Comparison of ENCODE assay signal across 20 cellular contexts in the genomic region with DNA sequence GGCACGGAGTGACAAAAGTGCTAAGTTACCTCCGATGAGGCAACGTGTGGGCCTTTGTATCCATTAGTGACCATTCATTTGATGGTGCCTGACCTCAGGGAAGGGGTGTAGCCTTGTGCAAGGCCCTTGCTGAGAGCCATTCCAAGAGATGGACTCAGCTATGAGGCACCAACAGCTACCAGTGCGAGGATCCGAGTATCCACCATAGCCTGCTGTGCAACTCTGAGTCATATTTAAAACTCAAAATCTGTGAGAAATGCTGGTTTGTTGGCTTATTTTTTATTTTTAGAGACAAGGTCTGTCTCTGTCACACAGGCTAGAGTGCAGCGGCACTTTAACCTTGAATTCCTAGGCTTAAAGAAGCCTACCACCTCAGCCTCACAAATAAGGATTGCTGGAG. TPM values are rescaled to one million over a fixed set of nuclear protein-coding genes. Genes with fewer than 3 reads are reported as not detected.
DNase-seq lines count a peak whose midpoint lies in the region; ATAC-seq, FAIRE-seq and TF ChIP-seq lines count a peak whose summit lies in the region.
"Had no signal": no experiment of that assay in that cellular context is flagged by ENCODE, and none has a peak within 500 bp of the region (broad histone marks: within the 10 kb centered on the region; RNA-seq: fewer than 3 reads in every experiment).

No MANE protein-coding gene starts in this region.

- H3K27ac ChIP-seq in HepG2 (ENCODE audit: extremely low read length, insufficient read depth, low read length) (no peak overlapping the region), right lobe of liver (no peak overlapping the region), SJCRH30 (peak overlapping the region; percentile 94), foreskin keratinocyte (no peak overlapping the region), thymus (ENCODE audit: low read depth) (peak overlapping the region; percentile 36)
- H3K27ac ChIP-seq: colonic mucosa, suprapubic skin, VCaP had no signal

- no peaks in the 10 kb centered on the region; a peak in 1 of 5 replicates for H3K27me3 ChIP-seq in HepG2 (ENCODE audit: control insufficient read depth in 1 of 2, insufficient read depth in 2 of 2, low read length in 2 of 2)
- H3K27me3 ChIP-seq in right lobe of liver: no peaks in the 10 kb centered on the region
- H3K27me3 ChIP-seq in SJCRH30: no peaks in the 10 kb centered on the region
- H3K27me3 ChIP-seq in foreskin keratinocyte: no peaks in the 10 kb centered on the region
- H3K27me3 ChIP-seq in thymus (ENCODE audit: control insufficient read depth, insufficient read depth): no peaks in the 10 kb centered on the region
- H3K27me3 ChIP-seq: colonic mucosa, suprapubic skin had no signal

- no peak for TF ChIP-seq POLR2A in HepG2 (IDR thresholded peaks at IDR 0.05; ENCODE audit: insufficient read depth in 1 of 2, low read depth in 2 of 2, low read length in 2 of 2)
- no peak for TF ChIP-seq POLR2A in right lobe of liver (IDR thresholded peaks at IDR 0.05)

- ATAC-seq in HepG2 (peak; percentile 60), right lobe of liver (no peak), foreskin keratinocyte (peak; percentile 29)
- ATAC-seq: activated CD8-positive, alpha-beta T cell treated with anti-CD3 and anti-CD28 coated beads for 36 hours; left lobe of liver had no signal

- BruUV-seq in HepG2 (replicated peaks; lab: Mats Ljungman, UMichigan): no TSS peak

- H2AFZ ChIP-seq in HepG2 (ENCODE audit: low read length): no peak overlapping the region

- CTCF ChIA-PET in HepG2 (lab: Yijun Ruan, JAX; ENCODE audit: low intra/inter-chr PET ratio, low total read pairs): no interaction called here

- no peaks in the 10 kb centered on the region for H3K79me2 ChIP-seq in HepG2 (ENCODE audit: insufficient read depth, low read length)

- no peaks in the 10 kb centered on the region for H4K20me1 ChIP-seq in HepG2 (ENCODE audit: insufficient read depth, low read length)

- H3K4me2 ChIP-seq in HepG2 (ENCODE audit: low read depth, low read length): no peak overlapping the region

- POLR2A ChIA-PET in HepG2 (lab: Yijun Ruan, JAX): no interaction called here

- peaks cover 25% of the 10 kb centered on the region for H3K4me1 ChIP-seq in HepG2 (ENCODE audit: insufficient read depth, low read length)
- no peaks in the 10 kb centered on the region for H3K4me1 ChIP-seq in right lobe of liver
- peaks cover 70% of the 10 kb centered on the region for H3K4me1 ChIP-seq in SJCRH30
- peaks cover 25% of the 10 kb centered on the region for H3K4me1 ChIP-seq in foreskin keratinocyte
- H3K4me1 ChIP-seq in thymus (ENCODE audit: control insufficient read depth, insufficient read depth, low read length): peaks cover 9% of the 10 kb centered on the region
- H3K4me1 ChIP-seq: colonic mucosa had no signal

- intact Hi-C loops in HepG2 (cut with micrococcal nuclease; ENCODE audit: unreplicated experiment) (no loop called here), right lobe of liver (cut with DNase I) (no loop called here), posterior vena cava (cut with DNase I) (no loop called here)

- WGBS in HepG2 (ENCODE audit: low lambda C conversion rate): 9% methylated on average over 3 of the region's 6 CpGs
- WGBS in right lobe of liver (ENCODE audit: insufficient coverage, low coverage, low lambda C conversion rate, missing lambda C conversion rate): 100% methylated on average over 1 of the region's 6 CpGs
- 98% methylated on average over 6 of the region's 6 CpGs for WGBS in thymus

- FAIRE-seq in HepG2 (lab: Jason Lieb, UNC): no peak
- FAIRE-seq: frontal cortex had no signal

- no peak for TF ChIP-seq CTCF in HepG2 (CRISPR knock-in tag; IDR thresholded peaks at IDR 0.05)
- no peak for TF ChIP-seq CTCF in right lobe of liver (IDR thresholded peaks at IDR 0.05)
- no peak for TF ChIP-seq CTCF in foreskin keratinocyte (conservative IDR thresholded peaks at IDR 0.05)

- TF ChIP-seq RAD21 in HepG2 (CRISPR knock-in tag; IDR thresholded peaks at IDR 0.05): no peak

- H3K36me3 ChIP-seq in HepG2 (replicated peaks in 1 of 2; ENCODE audit: control insufficient read depth in 1 of 2, insufficient read depth in 2 of 2, low read length in 2 of 2): no peaks in the 10 kb centered on the region
- H3K36me3 ChIP-seq in right lobe of liver: no peaks in the 10 kb centered on the region
- no peaks in the 10 kb centered on the region for H3K36me3 ChIP-seq in SJCRH30
- no peaks in the 10 kb centered on the region for H3K36me3 ChIP-seq in thymus (ENCODE audit: control insufficient read depth, insufficient read depth)
- H3K36me3 ChIP-seq: colonic mucosa, suprapubic skin had no signal

- no peak for TF ChIP-seq EP300 in HepG2 (IDR thresholded peaks at IDR 0.05; ENCODE audit: low read depth in 2 of 2, low read length in 2 of 2)
- no peak for TF ChIP-seq EP300 in HepG2 (CRISPR knock-in tag; IDR thresholded peaks at IDR 0.05; ENCODE audit: borderline replicate concordance)

- no peak for DNase-seq in HepG2 (ENCODE audit: low spot score)
- no peak for DNase-seq in right lobe of liver
- DNase-seq in SJCRH30: peak in 1 of 2 experiments; percentile 26
- peak in 1 of 2 donors; percentile 33 for DNase-seq in foreskin keratinocyte
- no peak for DNase-seq in posterior vena cava (ENCODE audit: low spot score)
- DNase-seq in HuH-7 (ENCODE audit: low spot score): no peak
- no peak for DNase-seq in GF-D8 (lab: John Stamatoyannopoulos, UW)
- DNase-seq: activated CD8-positive, alpha-beta T cell treated with anti-CD3 and anti-CD28 coated beads for 36 hours; aorta; colonic mucosa; KBM-7; NCI-H1105 treated with DMSO at 0.1 percent for 48 hours; NCI-H748 treated with DMSO at 0.1 percent for 48 hours; stimulated activated CD4-positive, alpha-beta T cell treated with anti-CD3 and anti-CD28 coated beads, Interleukin-4, amount 100 ng/mL, for 4 hours; stimulated activated CD8-positive, alpha-beta memory T cell treated with anti-CD3 and anti-CD28 coated beads, Interleukin-4, amount 100 ng/mL, for 48 hours had no signal

- H3K9ac ChIP-seq in HepG2 (ENCODE audit: insufficient read depth, low read depth, low read length): no peak overlapping the region

- in situ Hi-C loops in HepG2 (cut with HindIII; ENCODE audit: extremely low pct_ligation_motif_present, low pct_unique_long_range_greater_than_20kb): no loop called here

- H3K9me3 ChIP-seq in HepG2 (ENCODE audit: low read length): no peaks in the 10 kb centered on the region
- H3K9me3 ChIP-seq in right lobe of liver: no peaks in the 10 kb centered on the region
- no peaks in the 10 kb centered on the region for H3K9me3 ChIP-seq in SJCRH30 (replicated peaks)
- H3K9me3 ChIP-seq in thymus (ENCODE audit: control insufficient read depth): no peaks in the 10 kb centered on the region
- H3K9me3 ChIP-seq: colonic mucosa, suprapubic skin had no signal

- no peak overlapping the region for H3K4me3 ChIP-seq in HepG2 (replicated peaks in 1 of 3; ENCODE audit: insufficient read depth in 1 of 3, low read depth in 2 of 3, low read length in 3 of 3)
- H3K4me3 ChIP-seq in right lobe of liver: no peak overlapping the region
- no peak overlapping the region for H3K4me3 ChIP-seq in SJCRH30
- no peak overlapping the region for H3K4me3 ChIP-seq in thymus (ENCODE audit: low read length)
- H3K4me3 ChIP-seq: colonic mucosa, suprapubic skin had no signal

TF ChIP-seq in HepG2, 621 proteins besides CTCF, POLR2A, EP300 and RAD21:
- TF ChIP-seq, protein P1, sequence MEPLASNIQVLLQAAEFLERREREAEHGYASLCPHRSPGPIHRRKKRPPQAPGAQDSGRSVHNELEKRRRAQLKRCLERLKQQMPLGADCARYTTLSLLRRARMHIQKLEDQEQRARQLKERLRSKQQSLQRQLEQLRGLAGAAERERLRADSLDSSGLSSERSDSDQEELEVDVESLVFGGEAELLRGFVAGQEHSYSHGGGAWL (CRISPR knock-in tag; IDR thresholded peaks at IDR 0.05): no peak
- TF ChIP-seq ZNF136 (CRISPR knock-in tag; IDR thresholded peaks at IDR 0.05; ENCODE audit: low read depth): no peak
- TF ChIP-seq, protein P2, sequence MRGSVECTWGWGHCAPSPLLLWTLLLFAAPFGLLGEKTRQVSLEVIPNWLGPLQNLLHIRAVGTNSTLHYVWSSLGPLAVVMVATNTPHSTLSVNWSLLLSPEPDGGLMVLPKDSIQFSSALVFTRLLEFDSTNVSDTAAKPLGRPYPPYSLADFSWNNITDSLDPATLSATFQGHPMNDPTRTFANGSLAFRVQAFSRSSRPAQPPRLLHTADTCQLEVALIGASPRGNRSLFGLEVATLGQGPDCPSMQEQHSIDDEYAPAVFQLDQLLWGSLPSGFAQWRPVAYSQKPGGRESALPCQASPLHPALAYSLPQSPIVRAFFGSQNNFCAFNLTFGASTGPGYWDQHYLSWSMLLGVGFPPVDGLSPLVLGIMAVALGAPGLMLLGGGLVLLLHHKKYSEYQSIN (CRISPR knock-in tag; IDR thresholded peaks at IDR 0.05; ENCODE audit: borderline replicate concordance): no peak

RNA-seq across cellular contexts. Expression of a gene that starts 25.1 kb away (rescaled TPM):
- total RNA-seq in HepG2 (2016; rRNA removed; fragmentation: Illumina TruSeq; extraction: Trizol) (31.1 and 55.4 TPM in 2 replicates), right lobe of liver (100 to 1,000 TPM in 3 of 6 experiments, 10 to 100 TPM in 3; 72.0 to 115 (median 93.1) TPM), foreskin keratinocyte (97.5 and 100 TPM in 2 replicates), posterior vena cava (100 to 1,000 TPM; 159 to 199 TPM)
- 6.9 and 7.5 TPM in 2 replicates for total RNA-seq in HepG2 (2016; cell fraction: cytosol; rRNA removed; fragmentation: Illumina TruSeq; extraction: Trizol; ENCODE audit: low read depth)
- total RNA-seq in HepG2 (2016; cell fraction: insoluble cytoplasmic fraction; rRNA removed; fragmentation: Illumina TruSeq; extraction: Trizol): 30.0 and 49.7 TPM in 2 replicates
- total RNA-seq in HepG2 (2016; cell fraction: membrane; rRNA removed; fragmentation: Illumina TruSeq; extraction: Trizol): 13.9 and 14.6 TPM in 2 replicates
- total RNA-seq in HepG2 (2016; cell fraction: nucleus; rRNA removed; fragmentation: Illumina TruSeq; extraction: Trizol): 64.2 and 67.8 TPM in 2 replicates
- polyA plus RNA-seq in HepG2 (2011; rRNA removed) (54.8 and 63.6 TPM in 2 replicates), foreskin keratinocyte (9.0 and 13.1 TPM in 2 replicates), thymus (26.3 TPM)
- polyA plus RNA-seq in HepG2 (2011; cell fraction: cytosol; rRNA removed): 42.4 and 52.8 TPM in 2 replicates
- 73.1 and 75.6 TPM in 2 replicates for polyA plus RNA-seq in HepG2 (2011; cell fraction: nucleus; rRNA removed)
- polyA plus RNA-seq in HepG2 (2012): 62.3 and 73.2 TPM in 2 replicates
- polyA plus RNA-seq in HepG2 (2016; cell fraction: cytosol; fragmentation: Illumina TruSeq; extraction: Trizol; ENCODE audit: low read depth): 0.92 and 0.94 TPM in 2 replicates
- 35.7 and 39.9 TPM in 2 replicates for polyA plus RNA-seq in HepG2 (2016; cell fraction: insoluble cytoplasmic fraction; fragmentation: Illumina TruSeq; extraction: Trizol; ENCODE audit: low read depth)
- 2.2 and 4.7 TPM in 2 replicates for polyA plus RNA-seq in HepG2 (2016; cell fraction: membrane; fragmentation: Illumina TruSeq; extraction: Trizol; ENCODE audit: low read depth)
- polyA plus RNA-seq in HepG2 (2016; cell fraction: nucleus; fragmentation: Illumina TruSeq; extraction: Trizol; ENCODE audit: insufficient read depth, low read depth): 39.9 and 51.6 TPM in 2 replicates
- polyA minus RNA-seq in HepG2 (2011; rRNA and poly(A)+ RNA removed; ENCODE audit: low replicate concordance): 231 and 292 TPM in 2 replicates
- polyA minus RNA-seq in HepG2 (2011; cell fraction: cytosol; rRNA and poly(A)+ RNA removed): 157 and 213 TPM in 2 replicates
- polyA minus RNA-seq in HepG2 (2011; cell fraction: nucleus; rRNA and poly(A)+ RNA removed): 269 and 312 TPM in 2 replicates
- total RNA-seq in SJCRH30 (2014; rRNA removed; shearing (Covaris generic)): 83.3 and 88.8 TPM in 2 replicates

Comparison
In these comparisons a context has a peak if more than half of its experiments do, and no peak if none do; other contexts are left out.
1. ATAC-seq: peak in HepG2 (single experiment) and foreskin keratinocyte (single experiment); none in right lobe of liver (0 of 4).
2. H3K27ac ChIP-seq: peak in SJCRH30 (single experiment) and thymus (single experiment); none in HepG2 (single experiment), right lobe of liver (0 of 3) and foreskin keratinocyte (single experiment).